Comparison of ENCODE assay signal across 9 cellular contexts in genomic region chr2:209473930-209474419, GRCh38. TPM values are rescaled to one million over a fixed set of nuclear protein-coding genes. Genes with fewer than 3 reads are reported as not detected.
DNase-seq lines count a peak whose midpoint lies in the region; ATAC-seq and TF ChIP-seq lines count a peak whose summit lies in the region.
"Had no signal": no experiment of that assay in that cellular context is flagged by ENCODE, and none has a peak within 500 bp of the region (broad histone marks: within the 10 kb centered on the region; RNA-seq: fewer than 3 reads in every experiment).

No MANE protein-coding gene starts in this region.

- no peaks in the 10 kb centered on the region for H3K4me1 ChIP-seq in suprapubic skin

- ATAC-seq in esophagus mucosa (peak; percentile 38), HG03097 (IDR thresholded peaks at IDR 0.05; ENCODE audit: low FRiP score, unreplicated experiment) (no peak)

- H3K27me3 ChIP-seq in suprapubic skin: no peaks in the 10 kb centered on the region

- no peak for TF ChIP-seq CTCF in suprapubic skin (IDR thresholded peaks at IDR 0.05)

- DNase-seq in NCI-H748 (lab: John Stamatoyannopoulos, UW; ENCODE audit: unreplicated experiment): peak; percentile 11
- no peak for DNase-seq in NCI-H748 treated with DMSO at 0.1 percent for 48 hours (lab: John Stamatoyannopoulos, UW)
- peak; percentile 12 for DNase-seq in NCI-H82 treated with DMSO at 0.1 percent for 48 hours (lab: John Stamatoyannopoulos, UW; ENCODE audit: unreplicated experiment)
- peak; percentile 86 for DNase-seq in stromal cell of bone marrow (ENCODE audit: low read depth)
- DNase-seq in suprapubic skin (ENCODE audit: low spot score in 2 of 2): no peak
- no peak for DNase-seq in stimulated activated CD4-positive, alpha-beta T cell treated with anti-CD3 and anti-CD28 coated beads, Interleukin-2, amount 100 ng/mL, for 48 hours

- no peaks in the 10 kb centered on the region for H3K9me3 ChIP-seq in suprapubic skin

- no peak for TF ChIP-seq EP300 in suprapubic skin (IDR thresholded peaks at IDR 0.05)

- no peak overlapping the region for H3K4me3 ChIP-seq in suprapubic skin

- TF ChIP-seq POLR2A in suprapubic skin (IDR thresholded peaks at IDR 0.05): no peak

- no peak overlapping the region for H3K27ac ChIP-seq in suprapubic skin
- H3K27ac ChIP-seq: C4-2B had no signal

- H3K36me3 ChIP-seq in suprapubic skin: no peaks in the 10 kb centered on the region

- 25% methylated on average over 3 of the region's 3 CpGs for WGBS in suprapubic skin

RNA-seq across cellular contexts. Expression of gene MAP2, which starts 50.1 kb away (rescaled TPM):
- total RNA-seq in esophagus mucosa: 6.4 TPM
- total RNA-seq in suprapubic skin: 10 to 100 TPM; 42.0 to 54.5 (median 47.1) TPM

Comparison
In these comparisons a context has a peak if more than half of its experiments do, and no peak if none do; other contexts are left out.
1. DNase-seq: peak in NCI-H748 (single experiment), NCI-H82 treated with DMSO at 0.1 percent for 48 hours (single experiment) and stromal cell of bone marrow (single experiment); none in NCI-H748 treated with DMSO at 0.1 percent for 48 hours (single experiment), suprapubic skin (0 of 2) and stimulated activated CD4-positive, alpha-beta T cell treated with anti-CD3 and anti-CD28 coated beads, Interleukin-2, amount 100 ng/mL, for 48 hours (0 of 2).